ENCODE assay signal across 16 cellular contexts in the genomic region with DNA sequence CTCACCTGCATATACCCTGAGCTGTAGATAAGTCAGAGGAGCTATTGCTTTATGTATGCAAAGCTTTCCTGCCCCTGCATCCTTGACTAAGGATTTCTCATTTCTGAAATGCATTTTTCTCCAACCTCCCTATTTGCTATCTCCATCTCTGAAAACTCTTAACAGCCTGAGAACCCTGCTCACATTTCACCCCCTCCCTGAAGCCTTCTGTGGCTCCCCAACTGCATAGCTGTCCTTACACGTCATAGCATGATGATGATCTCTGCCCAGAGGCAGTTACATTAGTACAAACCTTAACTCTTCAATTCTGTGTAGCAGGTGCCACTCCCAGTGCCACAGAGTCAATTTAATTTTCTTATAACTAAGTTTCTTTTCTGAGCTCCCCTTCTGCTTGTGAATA.
A peak's percentile ranks its signal among the peaks of the same experiment; 100 is the strongest.
DNase-seq lines count a peak whose midpoint lies in the region; ATAC-seq and TF ChIP-seq lines count a peak whose summit lies in the region.
"Had no signal": no experiment of that assay in that cellular context is flagged by ENCODE, and none has a peak within 500 bp of the region (broad histone marks: within the 10 kb centered on the region; RNA-seq: fewer than 3 reads in every experiment).

No MANE protein-coding gene starts in this region.

- POLR2A ChIA-PET in activated CD4-positive, alpha-beta T cell treated with anti-CD3 and anti-CD28 coated beads for 36 hours (lab: Charles Lee) = no interaction called here

- intact Hi-C loops in activated CD4-positive, alpha-beta T cell treated with anti-CD3 and anti-CD28 coated beads for 36 hours (cut with DNase I, micrococcal nuclease) = loop anchor here in 1 of 2 experiments (5.0 kb wide), 2 partner anchors 33 to 117 kb away; no protein-coding TSS in a partner anchor

- ATAC-seq in activated CD4-positive, alpha-beta T cell treated with anti-CD3 and anti-CD28 coated beads for 36 hours = no peak
- no peak for ATAC-seq in GM21367 (IDR thresholded peaks at IDR 0.05; ENCODE audit: unreplicated experiment)
- ATAC-seq: left lobe of liver, natural killer cell had no signal

- DNase-seq in activated CD4-positive, alpha-beta T cell treated with anti-CD3 and anti-CD28 coated beads for 36 hours = no peak
- DNase-seq in activated CD4-positive, alpha-beta T cell treated with anti-CD3 and anti-CD28 coated beads, Interleukin-2, amount 50 U/mL, for 48 hours = no peak
- DNase-seq in LHCN-M2 (ENCODE audit: low read depth) (peak; percentile 62), neural crest cell (ENCODE audit: low read depth, low spot score) (no peak), COR-L47 (lab: John Stamatoyannopoulos, UW) (no peak), NCI-H2107 (lab: John Stamatoyannopoulos, UW) (no peak)
- DNase-seq: activated CD4-positive, alpha-beta T cell treated with anti-CD3 and anti-CD28 coated beads for 48 hours; CD8-positive, alpha-beta memory T cell; dermis blood vessel endothelial cell; GDM1; hypothalamus; natural killer cell had no signal

- H3K4me3 Mint-ChIP-seq in activated CD4-positive, alpha-beta T cell treated with anti-CD3 and anti-CD28 coated beads for 36 hours = no peak overlapping the region
- no peak overlapping the region for H3K4me3 Mint-ChIP-seq in brain
- no peak overlapping the region for H3K4me3 Mint-ChIP-seq in neural crest cell
- H3K4me3 Mint-ChIP-seq: CD8-positive, alpha-beta memory T cell; natural killer cell; T-helper 2 cell treated with Interferon-gamma antibody and Interleukin-4, amounts not matched to agents 5 μg/mL and 100 μg/mL, for 36 hours had no signal

- peaks cover 9% of the 10 kb centered on the region for H3K9me3 Mint-ChIP-seq in activated CD4-positive, alpha-beta T cell treated with anti-CD3 and anti-CD28 coated beads for 36 hours (ENCODE audit: low read depth)
- H3K9me3 Mint-ChIP-seq in brain (peaks cover 0 to 11% (median 8%) of the 10 kb centered on the region in 5 experiments), neural crest cell (peaks cover 10% of the 10 kb centered on the region)

- peaks cover 21% of the 10 kb centered on the region for H3K4me1 Mint-ChIP-seq in activated CD4-positive, alpha-beta T cell treated with anti-CD3 and anti-CD28 coated beads for 36 hours
- H3K4me1 Mint-ChIP-seq in brain (peaks cover 55% of the 10 kb centered on the region), neural crest cell (peaks cover 48% of the 10 kb centered on the region)
- H3K4me1 Mint-ChIP-seq: natural killer cell had no signal

- TF ChIP-seq CTCF in brain (conservative IDR thresholded peaks at IDR 0.05) (no peak), neural crest cell (conservative IDR thresholded peaks at IDR 0.05) (no peak)

- no peaks in the 10 kb centered on the region for H3K27me3 Mint-ChIP-seq in activated CD4-positive, alpha-beta T cell treated with anti-CD3 and anti-CD28 coated beads for 36 hours
- H3K27me3 Mint-ChIP-seq in brain (peaks cover 14% of the 10 kb centered on the region), neural crest cell (ENCODE audit: low read depth) (no peaks in the 10 kb centered on the region)

- CTCF ChIA-PET in activated CD4-positive, alpha-beta T cell treated with anti-CD3 and anti-CD28 coated beads for 36 hours (lab: Charles Lee) = interaction anchor here (1.2 to 1.6 kb wide), 2 partner anchors 10 to 12 kb away, joined by 3 to 4 read pairs; no protein-coding TSS in a partner anchor

- peak overlapping the region; percentile 38 for H3K27ac Mint-ChIP-seq in activated CD4-positive, alpha-beta T cell treated with anti-CD3 and anti-CD28 coated beads for 36 hours
- H3K27ac Mint-ChIP-seq in brain (peak overlapping the region in 3 of 5 experiments; percentile 0 to 87 (median 72)), neural crest cell (ENCODE audit: unreplicated experiment) (peak overlapping the region; percentile 58)
- H3K27ac Mint-ChIP-seq: T-helper 2 cell treated with Interferon-gamma antibody and Interleukin-4, amounts not matched to agents 5 μg/mL and 100 μg/mL, for 36 hours had no signal

- no peaks in the 10 kb centered on the region for H3K36me3 Mint-ChIP-seq in activated CD4-positive, alpha-beta T cell treated with anti-CD3 and anti-CD28 coated beads for 36 hours (ENCODE audit: low read depth)
- peaks cover 12% of the 10 kb centered on the region for H3K36me3 Mint-ChIP-seq in brain
- H3K36me3 Mint-ChIP-seq in neural crest cell (ENCODE audit: low read depth) = peaks cover 13% of the 10 kb centered on the region
- H3K36me3 Mint-ChIP-seq: natural killer cell had no signal
